Comparison of ENCODE assay signal across 8 cellular contexts in genomic region chr6:41505084-41506049, GRCh38. TPM values are rescaled to one million over a fixed set of nuclear protein-coding genes. Genes with fewer than 3 reads are reported as not detected.
DNase-seq lines count a peak whose midpoint lies in the region; ATAC-seq and TF ChIP-seq lines count a peak whose summit lies in the region.

No MANE protein-coding gene starts in this region.

- H3K4me1 ChIP-seq in NT2/D1 (ENCODE audit: insufficient read depth, insufficient read length) (peaks cover 16% of the 10 kb centered on the region), endodermal cell (ENCODE audit: control insufficient read depth, insufficient read depth, low read length) (peaks cover 12% of the 10 kb centered on the region), subcutaneous abdominal adipose tissue (ENCODE audit: control insufficient read depth in 5 of 5, insufficient read depth in 5 of 5, low read length in 5 of 5) (peaks cover 4 to 30% (median 26%) of the 10 kb centered on the region in 5 donors)

- H3K27me3 ChIP-seq in NT2/D1 (ENCODE audit: insufficient read depth, insufficient read length) (peaks cover 68% of the 10 kb centered on the region), endodermal cell (ENCODE audit: control insufficient read depth, insufficient read depth, low read length, poor library complexity, severe bottlenecking) (peaks cover 38% of the 10 kb centered on the region), subcutaneous abdominal adipose tissue (ENCODE audit: control insufficient read depth in 5 of 5, insufficient read depth in 4 of 5, low read length in 5 of 5) (peaks cover 0 to 43% (median 7%) of the 10 kb centered on the region in 5 donors)

- BruUV-seq in Calu3 (replicated peaks; lab: Mats Ljungman, UMichigan) = no TSS peak

- H3K36me3 Mint-ChIP-seq in Calu3 (ENCODE audit: insufficient read depth, unreplicated experiment) = peaks cover 9% of the 10 kb centered on the region
- no peaks in the 10 kb centered on the region for H3K36me3 Mint-ChIP-seq in endodermal cell (ENCODE audit: low read depth)

- H3K4me3 ChIP-seq in NT2/D1 (ENCODE audit: insufficient read length, low read depth) (peak overlapping the region; percentile 39), endodermal cell (ENCODE audit: low read length) (peak overlapping the region; percentile 47), subcutaneous abdominal adipose tissue (ENCODE audit: low read depth in 1 of 5, low read length in 5 of 5) (peak overlapping the region; percentile 32 to 60 (median 55))

- no peaks in the 10 kb centered on the region for H3K9me3 ChIP-seq in NT2/D1 (ENCODE audit: insufficient read depth, low read length)
- no peaks in the 10 kb centered on the region for H3K9me3 ChIP-seq in endodermal cell (ENCODE audit: control insufficient read depth, low read length)
- H3K9me3 ChIP-seq in subcutaneous abdominal adipose tissue (ENCODE audit: control insufficient read depth in 5 of 5, low read length in 5 of 5) = no peaks in the 10 kb centered on the region

- CTCF ChIA-PET in Calu3 (lab: Charles Lee) = no interaction called here

- H3K4me1 Mint-ChIP-seq in Calu3 (ENCODE audit: low read depth, unreplicated experiment) (peaks cover 18% of the 10 kb centered on the region), endodermal cell (peaks cover 34% of the 10 kb centered on the region)

- intact Hi-C loops in Calu3 (cut with micrococcal nuclease; ENCODE audit: unreplicated experiment) = no loop called here

- H3K4me3 Mint-ChIP-seq in Calu3 (ENCODE audit: low read depth, unreplicated experiment) = peak overlapping the region; percentile 66
- H3K4me3 Mint-ChIP-seq in endodermal cell = peak overlapping the region; percentile 50

- H3K27ac Mint-ChIP-seq in Calu3 (ENCODE audit: unreplicated experiment) = peak overlapping the region; percentile 22
- H3K27ac Mint-ChIP-seq in endodermal cell = no peak overlapping the region

- H3K27ac ChIP-seq in endodermal cell (ENCODE audit: low read depth, low read length) (no peak overlapping the region), subcutaneous abdominal adipose tissue (ENCODE audit: low read depth, low read length) (no peak overlapping the region)

- H3K9ac ChIP-seq in NT2/D1 (ENCODE audit: insufficient read length, low read depth) (peak overlapping the region; percentile 57), endodermal cell (ENCODE audit: extremely low read depth, low read length, poor library complexity, severe bottlenecking) (no peak overlapping the region), subcutaneous abdominal adipose tissue (ENCODE audit: low read length in 5 of 5) (peak overlapping the region in 2 of 5 donors; percentile 30 to 54)

- peaks cover 2% of the 10 kb centered on the region for H3K9me3 Mint-ChIP-seq in Calu3 (ENCODE audit: low read depth, unreplicated experiment)
- H3K9me3 Mint-ChIP-seq in endodermal cell = no peaks in the 10 kb centered on the region

- WGBS in endodermal cell (ENCODE audit: insufficient coverage in 1 of 2, insufficient read length in 1 of 2), 2 experiments = 13% methylated on average over 24 to 62 of the region's 62 CpGs

- DNase-seq in Calu3 (no peak), NT2/D1 (ENCODE audit: low read depth, low spot score) (no peak), endodermal cell (peak; percentile 82), lung microvascular endothelial cell (ENCODE audit: low read depth in 2 of 2) (peak; percentile 43 to 86), RKO (ENCODE audit: low spot score) (no peak), NCI-H1048 (lab: John Stamatoyannopoulos, UW) (no peak)

- H3K27me3 Mint-ChIP-seq in Calu3 (ENCODE audit: unreplicated experiment) (peaks cover 87% of the 10 kb centered on the region), endodermal cell (ENCODE audit: insufficient read depth) (peaks cover 64% of the 10 kb centered on the region)

- ATAC-seq in GM19467 (IDR thresholded peaks at IDR 0.05; ENCODE audit: unreplicated experiment) = peak; percentile 53

- H3K36me3 ChIP-seq in NT2/D1 (ENCODE audit: insufficient read depth, insufficient read length, low read length) = no peaks in the 10 kb centered on the region
- no peaks in the 10 kb centered on the region for H3K36me3 ChIP-seq in endodermal cell (ENCODE audit: control insufficient read depth, insufficient read depth, low read length)
- no peaks in the 10 kb centered on the region for H3K36me3 ChIP-seq in subcutaneous abdominal adipose tissue (ENCODE audit: control insufficient read depth in 5 of 5, insufficient read depth in 5 of 5, low read length in 5 of 5)

- no peak for TF ChIP-seq CTCF in Calu3 (IDR thresholded peaks at IDR 0.05; ENCODE audit: unreplicated experiment)
- no peak for TF ChIP-seq CTCF in endodermal cell (conservative IDR thresholded peaks at IDR 0.05)

RNA-seq across cellular contexts. Expression of gene FOXP4, which starts 40.8 kb away (rescaled TPM):
- total RNA-seq in Calu3 (2022) (47.8 and 50.9 TPM in 2 replicates), endodermal cell (10 to 100 TPM; 44.4 to 47.7 TPM), lung microvascular endothelial cell (3.3 and 4.6 TPM in 2 replicates)
- polyA plus RNA-seq in endodermal cell (2013, experiment 1 of 2) = 54.1 TPM
- polyA plus RNA-seq in endodermal cell (2013, experiment 2 of 2) = 47.0 TPM

Comparison
In these comparisons a context has a peak if more than half of its experiments do, and no peak if none do; other contexts are left out.
1. DNase-seq: peak in endodermal cell (single experiment) and lung microvascular endothelial cell (2 of 2); none in Calu3 (single experiment), NT2/D1 (single experiment), RKO (single experiment) and NCI-H1048 (single experiment).
2. Peak in every context shown above with its lines, with median percentiles within 50 percentile points of each other: H3K4me3 ChIP-seq.